17 cellular contexts compared by ENCODE assay signal in the genomic region with DNA sequence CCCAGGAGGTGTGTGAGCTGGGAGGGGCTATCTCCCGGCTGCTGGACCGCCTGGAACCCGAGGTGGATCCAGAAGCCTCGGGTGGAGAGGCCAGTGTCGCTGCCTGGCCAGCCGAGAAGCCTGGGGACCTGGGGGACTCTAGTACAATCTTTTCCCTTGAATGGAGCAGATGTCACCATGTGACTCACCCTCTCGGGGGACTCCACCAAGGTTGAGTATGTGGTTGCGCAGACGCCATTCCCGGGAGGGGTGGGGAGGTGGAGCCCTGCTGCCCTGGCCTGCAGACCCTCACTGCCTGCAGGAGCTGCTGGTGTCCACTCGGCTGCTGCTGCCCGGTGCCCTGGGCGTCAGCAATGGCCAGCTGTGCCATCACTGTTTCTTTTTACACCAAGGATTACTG. TPM values are rescaled to one million over a fixed set of nuclear protein-coding genes. Genes with fewer than 3 reads are reported as not detected.
DNase-seq lines count a peak whose midpoint lies in the region; ATAC-seq and TF ChIP-seq lines count a peak whose summit lies in the region.
"Had no signal": no experiment of that assay in that cellular context is flagged by ENCODE, and none has a peak within 500 bp of the region (broad histone marks: within the 10 kb centered on the region; RNA-seq: fewer than 3 reads in every experiment).

No MANE protein-coding gene starts in this region.

- H3K27me3 ChIP-seq in BE2C, result no peaks in the 10 kb centered on the region

- no peaks in the 10 kb centered on the region for H3K9me3 ChIP-seq in BE2C
- H3K9me3 ChIP-seq: Peyer's patch had no signal

- no peaks in the 10 kb centered on the region for H3K9me3 Mint-ChIP-seq in endothelial cell (ENCODE audit: unreplicated experiment)
- H3K9me3 Mint-ChIP-seq in activated naive CD4-positive, alpha-beta T cell treated with anti-CD3 and anti-CD28 coated beads, Interleukin-2, amount 50 U/mL, for 72 hours, result no peaks in the 10 kb centered on the region
- H3K9me3 Mint-ChIP-seq: CD4-positive, CD25-positive, alpha-beta regulatory T cell; GM23338 had no signal

- peak overlapping the region; percentile 8 for H3K4me3 Mint-ChIP-seq in endothelial cell (ENCODE audit: unreplicated experiment)
- H3K4me3 Mint-ChIP-seq: CD4-positive, CD25-positive, alpha-beta regulatory T cell; GM23338 had no signal

- H3K27ac Mint-ChIP-seq in endothelial cell (ENCODE audit: unreplicated experiment), result no peak overlapping the region
- H3K27ac Mint-ChIP-seq in activated naive CD4-positive, alpha-beta T cell treated with anti-CD3 and anti-CD28 coated beads, Interleukin-2, amount 50 U/mL, for 72 hours, result no peak overlapping the region
- H3K27ac Mint-ChIP-seq: CD4-positive, CD25-positive, alpha-beta regulatory T cell; GM23338 had no signal

- no peaks in the 10 kb centered on the region for H3K36me3 ChIP-seq in BE2C
- H3K36me3 ChIP-seq: Peyer's patch had no signal

- DNase-seq in BE2C (peak; percentile 67), DMS79 treated with DMSO at 0.1 percent for 48 hours (lab: John Stamatoyannopoulos, UW) (peak; percentile 91), NCI-H2171 treated with DMSO at 0.1 percent for 48 hours (lab: John Stamatoyannopoulos, UW) (peak; percentile 85), endothelial cell (ENCODE audit: low spot score) (no peak), foreskin fibroblast (no peak), NCI-H2107 (lab: John Stamatoyannopoulos, UW) (no peak)
- DNase-seq in activated naive CD4-positive, alpha-beta T cell treated with anti-CD3 and anti-CD28 coated beads, Interleukin-2, amount 50 U/mL, for 72 hours (ENCODE audit: low spot score in 2 of 2), result no peak
- DNase-seq: CD4-positive, CD25-positive, alpha-beta regulatory T cell; GF-D8; NCI-H187; NCI-H226; NCI-H774; Peyer's patch; SHP77 treated with DMSO at 0.1 percent for 48 hours had no signal

- TF ChIP-seq CTCF in BE2C (IDR thresholded peaks at IDR 0.05; ENCODE audit: low read depth, low read length) (no peak), endothelial cell (IDR thresholded peaks at IDR 0.05; ENCODE audit: unreplicated experiment) (no peak), foreskin fibroblast (IDR thresholded peaks at IDR 0.05; ENCODE audit: low read depth, low read length) (no peak)

- no peak for ATAC-seq in activated naive CD4-positive, alpha-beta T cell treated with anti-CD3 and anti-CD28 coated beads, Interleukin-2, amount 50 U/mL, for 72 hours
- no peak for ATAC-seq in GM18511 (IDR thresholded peaks at IDR 0.05; ENCODE audit: unreplicated experiment)
- ATAC-seq: GM23338 had no signal

- H3K27me3 Mint-ChIP-seq in endothelial cell (ENCODE audit: unreplicated experiment), result peaks cover 21% of the 10 kb centered on the region
- H3K27me3 Mint-ChIP-seq: CD4-positive, CD25-positive, alpha-beta regulatory T cell had no signal

- H3K4me1 Mint-ChIP-seq in endothelial cell (ENCODE audit: unreplicated experiment), result peaks cover 9% of the 10 kb centered on the region

- H3K4me1 ChIP-seq in BE2C, result peaks cover 19% of the 10 kb centered on the region
- H3K4me1 ChIP-seq: Peyer's patch had no signal

- H3K4me3 ChIP-seq in BE2C (ENCODE audit: low read depth, low read length) (no peak overlapping the region), foreskin fibroblast (ENCODE audit: low read depth in 1 of 2, low read length in 2 of 2) (no peak overlapping the region)
- H3K4me3 ChIP-seq: GM23338, Peyer's patch had no signal

- H3K36me3 Mint-ChIP-seq in endothelial cell (ENCODE audit: low read depth, unreplicated experiment), result no peaks in the 10 kb centered on the region
- no peaks in the 10 kb centered on the region for H3K36me3 Mint-ChIP-seq in activated naive CD4-positive, alpha-beta T cell treated with anti-CD3 and anti-CD28 coated beads, Interleukin-2, amount 50 U/mL, for 72 hours
- H3K36me3 Mint-ChIP-seq: CD4-positive, CD25-positive, alpha-beta regulatory T cell had no signal

RNA-seq across cellular contexts. Expression of a gene that starts 40.3 kb away (rescaled TPM):
- 3.6 TPM for polyA plus RNA-seq in BE2C (2012; ENCODE audit: insufficient read depth, insufficient read length, low read depth)
- total RNA-seq in endothelial cell (ENCODE audit: unreplicated experiment), result not detected
- under 1 TPM; 0.30 to 0.39 TPM for total RNA-seq in activated naive CD4-positive, alpha-beta T cell treated with anti-CD3 and anti-CD28 coated beads, Interleukin-2, amount 50 U/mL, for 72 hours
- total RNA-seq: CD4-positive, CD25-positive, alpha-beta regulatory T cell; HT1080 had no signal

RNA-seq across cellular contexts. Expression of a gene that starts 42.7 kb away (rescaled TPM):
- polyA plus RNA-seq in BE2C (2012; ENCODE audit: insufficient read depth, insufficient read length, low read depth), result 33.7 TPM
- 19.0 TPM for total RNA-seq in endothelial cell (ENCODE audit: unreplicated experiment)
- 10 to 100 TPM; 26.5 to 38.6 TPM for total RNA-seq in activated naive CD4-positive, alpha-beta T cell treated with anti-CD3 and anti-CD28 coated beads, Interleukin-2, amount 50 U/mL, for 72 hours

RNA-seq across cellular contexts. Expression of a gene that starts 59.7 kb away (rescaled TPM):
- not detected for polyA plus RNA-seq in BE2C (2012; ENCODE audit: insufficient read depth, insufficient read length, low read depth)
- not detected for total RNA-seq in endothelial cell (ENCODE audit: unreplicated experiment)
- total RNA-seq in activated naive CD4-positive, alpha-beta T cell treated with anti-CD3 and anti-CD28 coated beads, Interleukin-2, amount 50 U/mL, for 72 hours, result not detected
- total RNA-seq: CD4-positive, CD25-positive, alpha-beta regulatory T cell; HT1080; Peyer's patch had no signal
- polyA plus RNA-seq: CD4-positive, CD25-positive, alpha-beta regulatory T cell had no signal

Comparison
In these comparisons a context has a peak if more than half of its experiments do, and no peak if none do; other contexts are left out.
1. DNase-seq: peak in BE2C (single experiment), DMS79 treated with DMSO at 0.1 percent for 48 hours (single experiment) and NCI-H2171 treated with DMSO at 0.1 percent for 48 hours (single experiment); none in endothelial cell (single experiment), activated naive CD4-positive, alpha-beta T cell treated with anti-CD3 and anti-CD28 coated beads, Interleukin-2, amount 50 U/mL, for 72 hours (0 of 2), foreskin fibroblast (0 of 2) and NCI-H2107 (single experiment).